Comparison of ENCODE assay signal across 13 cellular contexts in genomic region chr10:96858038-96858705, GRCh38. TPM values are rescaled to one million over a fixed set of nuclear protein-coding genes. Genes with fewer than 3 reads are reported as not detected.
A peak's percentile ranks its signal among the peaks of the same experiment; 100 is the strongest.
DNase-seq lines count a peak whose midpoint lies in the region; ATAC-seq, FAIRE-seq and TF ChIP-seq lines count a peak whose summit lies in the region.
"Had no signal": no experiment of that assay in that cellular context is flagged by ENCODE, and none has a peak within 500 bp of the region (broad histone marks: within the 10 kb centered on the region; RNA-seq: fewer than 3 reads in every experiment).

No MANE protein-coding gene starts in this region.

- ATAC-seq in activated CD4-positive, alpha-beta T cell treated with anti-CD3 and anti-CD28 coated beads for 36 hours = peak; percentile 76
- peak; percentile 58 for ATAC-seq in stimulated activated memory B cell treated with anti-CD40 and anti-IgM and Interleukin-4, amounts not matched to agents 10 μg/mL and 1 μg/mL and 100 μg/mL, for 72 hours
- ATAC-seq in WTC11 = no peak
- ATAC-seq: Right ventricle myocardium inferior had no signal

- POLR2A ChIA-PET in activated CD4-positive, alpha-beta T cell treated with anti-CD3 and anti-CD28 coated beads for 36 hours (lab: Charles Lee) = no interaction called here
- POLR2A ChIA-PET in WTC11 (lab: Charles Lee) = no interaction called here

- 77 to 90% methylated on average over 2 of the region's 2 CpGs for WGBS in lower leg skin, 2 donors

- H3K4me1 Mint-ChIP-seq in activated CD4-positive, alpha-beta T cell treated with anti-CD3 and anti-CD28 coated beads for 36 hours = peaks cover 53% of the 10 kb centered on the region
- peaks cover 82% of the 10 kb centered on the region for H3K4me1 Mint-ChIP-seq in stimulated activated memory B cell treated with anti-CD40 and anti-IgM and Interleukin-4, amounts not matched to agents 10 μg/mL and 1 μg/mL and 100 μg/mL, for 72 hours
- peaks cover 18% of the 10 kb centered on the region for H3K4me1 Mint-ChIP-seq in WTC11

- H3K4me3 ChIP-seq in fibroblast of mammary gland (ENCODE audit: control insufficient read depth, low read depth, low read length) (no peak overlapping the region), lower leg skin (ENCODE audit: low read depth, poor library complexity, severe bottlenecking) (no peak overlapping the region)
- H3K4me3 ChIP-seq: left ventricle myocardium inferior had no signal

- no peak for TF ChIP-seq POLR2A in lower leg skin (IDR thresholded peaks at IDR 0.05)

- H3K27ac Mint-ChIP-seq in activated CD4-positive, alpha-beta T cell treated with anti-CD3 and anti-CD28 coated beads for 36 hours = peak overlapping the region; percentile 8
- peak overlapping the region; percentile 58 for H3K27ac Mint-ChIP-seq in stimulated activated memory B cell treated with anti-CD40 and anti-IgM and Interleukin-4, amounts not matched to agents 10 μg/mL and 1 μg/mL and 100 μg/mL, for 72 hours
- no peak overlapping the region for H3K27ac Mint-ChIP-seq in WTC11

- no peaks in the 10 kb centered on the region for H3K27me3 Mint-ChIP-seq in activated CD4-positive, alpha-beta T cell treated with anti-CD3 and anti-CD28 coated beads for 36 hours
- no peaks in the 10 kb centered on the region for H3K27me3 Mint-ChIP-seq in stimulated activated memory B cell treated with anti-CD40 and anti-IgM and Interleukin-4, amounts not matched to agents 10 μg/mL and 1 μg/mL and 100 μg/mL, for 72 hours
- H3K27me3 Mint-ChIP-seq in WTC11 (ENCODE audit: low read depth) = no peaks in the 10 kb centered on the region

- H3K9me3 Mint-ChIP-seq in activated CD4-positive, alpha-beta T cell treated with anti-CD3 and anti-CD28 coated beads for 36 hours (ENCODE audit: low read depth) = peaks cover 4% of the 10 kb centered on the region
- H3K9me3 Mint-ChIP-seq in stimulated activated memory B cell treated with anti-CD40 and anti-IgM and Interleukin-4, amounts not matched to agents 10 μg/mL and 1 μg/mL and 100 μg/mL, for 72 hours = no peaks in the 10 kb centered on the region
- no peaks in the 10 kb centered on the region for H3K9me3 Mint-ChIP-seq in WTC11
- H3K9me3 Mint-ChIP-seq: neural crest cell had no signal

- FAIRE-seq in RCC 7860 (lab: Jason Lieb, UNC) = no peak
- FAIRE-seq: colon had no signal

- CTCF ChIA-PET in activated CD4-positive, alpha-beta T cell treated with anti-CD3 and anti-CD28 coated beads for 36 hours (lab: Charles Lee) = no interaction called here
- CTCF ChIA-PET in WTC11 (lab: Charles Lee) = interaction anchor here (0.8 kb wide), 1 partner anchor 167 kb away, joined by 3 read pairs; no protein-coding TSS in a partner anchor

- intact Hi-C loops in activated CD4-positive, alpha-beta T cell treated with anti-CD3 and anti-CD28 coated beads for 36 hours (cut with DNase I, micrococcal nuclease) = no loop called here
- intact Hi-C loops in lower leg skin (cut with DNase I; ENCODE audit: low total_unique reads) = no loop called here

- no peak for DNase-seq in activated CD4-positive, alpha-beta T cell treated with anti-CD3 and anti-CD28 coated beads for 36 hours
- no peak for DNase-seq in activated CD4-positive, alpha-beta T cell treated with anti-CD3 and anti-CD28 coated beads, Interleukin-2, amount 50 U/mL, for 1 hour
- DNase-seq in RCC 7860 (ENCODE audit: low spot score) (peak; percentile 3), fibroblast of mammary gland (ENCODE audit: low read depth) (peak; percentile 22), WTC11 (ENCODE audit: low spot score) (no peak), lower leg skin (ENCODE audit: low spot score in 2 of 2) (no peak)
- DNase-seq in stimulated activated CD4-positive, alpha-beta T cell treated with anti-CD3 and anti-CD28 coated beads, Interleukin-12 subunit alpha, Interleukin-12 subunit beta, amount 100 ng/mL, for 4 hours = no peak
- DNase-seq: Calu3, left ventricle myocardium inferior had no signal

- H3K4me3 Mint-ChIP-seq in activated CD4-positive, alpha-beta T cell treated with anti-CD3 and anti-CD28 coated beads for 36 hours = no peak overlapping the region
- peak overlapping the region; percentile 38 for H3K4me3 Mint-ChIP-seq in stimulated activated memory B cell treated with anti-CD40 and anti-IgM and Interleukin-4, amounts not matched to agents 10 μg/mL and 1 μg/mL and 100 μg/mL, for 72 hours
- no peak overlapping the region for H3K4me3 Mint-ChIP-seq in WTC11
- H3K4me3 Mint-ChIP-seq: neural crest cell had no signal

- TF ChIP-seq CTCF in fibroblast of mammary gland (conservative IDR thresholded peaks at IDR 0.05; ENCODE audit: control insufficient read depth, insufficient read depth, low read depth, low read length) (no peak), WTC11 (IDR thresholded peaks at IDR 0.05) (no peak), lower leg skin (IDR thresholded peaks at IDR 0.05) (no peak)

- H3K36me3 Mint-ChIP-seq in activated CD4-positive, alpha-beta T cell treated with anti-CD3 and anti-CD28 coated beads for 36 hours (ENCODE audit: low read depth) = peaks cover 33% of the 10 kb centered on the region
- H3K36me3 Mint-ChIP-seq in stimulated activated memory B cell treated with anti-CD40 and anti-IgM and Interleukin-4, amounts not matched to agents 10 μg/mL and 1 μg/mL and 100 μg/mL, for 72 hours = peaks cover 55% of the 10 kb centered on the region
- peaks cover 3% of the 10 kb centered on the region for H3K36me3 Mint-ChIP-seq in WTC11

TF ChIP-seq in WTC11, 78 proteins besides CTCF, POLR2A, EP300 and RAD21:
- TF ChIP-seq JUN (CRISPR knock-in tag; IDR thresholded peaks at IDR 0.05) (no peak), SMAD4 (CRISPR knock-in tag; IDR thresholded peaks at IDR 0.05) (no peak), NR2C2 (CRISPR knock-in tag; IDR thresholded peaks at IDR 0.05) (no peak), ZNF512 (CRISPR knock-in tag; IDR thresholded peaks at IDR 0.05; ENCODE audit: borderline replicate concordance) (no peak), PREB (CRISPR knock-in tag; IDR thresholded peaks at IDR 0.05; ENCODE audit: borderline replicate concordance) (no peak), MYBL2 (CRISPR knock-in tag; IDR thresholded peaks at IDR 0.05) (no peak), SMAD3 (CRISPR knock-in tag; IDR thresholded peaks at IDR 0.05; ENCODE audit: borderline replicate concordance) (no peak), ZNF416 (CRISPR knock-in tag; IDR thresholded peaks at IDR 0.05) (no peak), ZNF281 (CRISPR knock-in tag; IDR thresholded peaks at IDR 0.05) (no peak), ZSCAN18 (CRISPR knock-in tag; IDR thresholded peaks at IDR 0.05) (no peak)

RNA-seq across cellular contexts. Expression of gene LCOR, which starts 26.1 kb away (rescaled TPM):
- 10 to 100 TPM; 22.0 to 23.4 TPM for total RNA-seq in activated CD4-positive, alpha-beta T cell treated with anti-CD3 and anti-CD28 coated beads for 36 hours
- total RNA-seq in WTC11 (2021) = 23.9 to 28.1 TPM (median 24.2 TPM) in 3 replicates
- total RNA-seq in lower leg skin = 10 to 100 TPM; 12.5 to 22.0 (median 14.9) TPM

Comparison
In these comparisons a context has a peak if more than half of its experiments do, and no peak if none do; other contexts are left out.
1. DNase-seq: peak in RCC 7860 (single experiment) and fibroblast of mammary gland (single experiment); none in activated CD4-positive, alpha-beta T cell treated with anti-CD3 and anti-CD28 coated beads for 36 hours (single experiment), activated CD4-positive, alpha-beta T cell treated with anti-CD3 and anti-CD28 coated beads, Interleukin-2, amount 50 U/mL, for 1 hour (single experiment), WTC11 (single experiment), lower leg skin (0 of 2) and stimulated activated CD4-positive, alpha-beta T cell treated with anti-CD3 and anti-CD28 coated beads, Interleukin-12 subunit alpha, Interleukin-12 subunit beta, amount 100 ng/mL, for 4 hours (single experiment).